Comparison of ENCODE assay signal across 1 cellular context in the genomic region with DNA sequence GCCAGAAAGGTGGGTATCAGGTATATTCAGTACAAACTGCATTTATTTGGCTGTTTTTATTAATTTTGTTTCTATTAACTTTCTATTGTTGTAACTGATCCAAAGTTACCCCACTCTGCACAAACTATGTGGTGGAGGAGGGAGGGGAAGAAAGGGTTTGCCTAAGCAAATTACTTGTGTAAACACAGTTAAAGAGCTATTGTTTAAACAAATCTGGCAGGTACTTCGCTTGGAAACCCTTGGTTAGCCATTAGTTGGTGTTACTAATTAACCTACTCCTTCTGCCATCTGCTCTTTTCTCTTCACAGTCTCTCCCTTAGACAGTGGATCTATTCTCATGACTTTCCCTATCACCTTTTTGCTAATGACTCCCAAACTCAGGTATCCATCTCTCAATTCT.
TF ChIP-seq lines count a peak whose summit lies in the region.

No MANE protein-coding gene starts in this region.

TF ChIP-seq in HepG2, 621 proteins besides CTCF, POLR2A, EP300 and RAD21 (continued from another document and continues in another):
- TF ChIP-seq MED13 (CRISPR knock-in tag; IDR thresholded peaks at IDR 0.05) (no peak), ZNF572 (CRISPR knock-in tag; IDR thresholded peaks at IDR 0.05) (no peak), YY1 (IDR thresholded peaks at IDR 0.05; ENCODE audit: insufficient read depth, insufficient replicate concordance, low read depth, low read length) (no peak), ZNF44 (CRISPR knock-in tag; IDR thresholded peaks at IDR 0.05) (no peak), MEIS1 (CRISPR knock-in tag; IDR thresholded peaks at IDR 0.05; ENCODE audit: borderline replicate concordance) (no peak), ZNF703 (CRISPR knock-in tag; IDR thresholded peaks at IDR 0.05; ENCODE audit: borderline replicate concordance) (no peak), ATF7 (IDR thresholded peaks at IDR 0.05) (no peak), ATF7 (CRISPR knock-in tag; IDR thresholded peaks at IDR 0.05) (no peak), SUZ12 (IDR thresholded peaks at IDR 0.05; ENCODE audit: low read depth, low read length) (no peak), ZNF660 (CRISPR knock-in tag; IDR thresholded peaks at IDR 0.05; ENCODE audit: borderline replicate concordance, low read depth) (no peak), ZNF282 (IDR thresholded peaks at IDR 0.05; ENCODE audit: partially characterized antibody) (no peak), PRDM4 (CRISPR knock-in tag; IDR thresholded peaks at IDR 0.05; ENCODE audit: borderline replicate concordance) (no peak), JUN (CRISPR knock-in tag; IDR thresholded peaks at IDR 0.05) (no peak), ZNF234 (CRISPR knock-in tag; conservative IDR thresholded peaks at IDR 0.05) (no peak), XRCC5 (optimal IDR thresholded peaks at IDR 0.05; ENCODE audit: low read length) (no peak), TSC22D2 (CRISPR knock-in tag; IDR thresholded peaks at IDR 0.05; ENCODE audit: borderline replicate concordance) (no peak), ELF1 (CRISPR knock-in tag; IDR thresholded peaks at IDR 0.05) (no peak), NR2F6 (IDR thresholded peaks at IDR 0.05) (peak; percentile 65), NR2F6 (CRISPR knock-in tag; IDR thresholded peaks at IDR 0.05) (0 out of 2 replicates have a peak, but pooled peaks have one; percentile 33), GATAD1 (CRISPR knock-in tag; IDR thresholded peaks at IDR 0.05) (no peak), ZNF432 (CRISPR knock-in tag; IDR thresholded peaks at IDR 0.05; ENCODE audit: borderline replicate concordance) (no peak), TGIF2 (CRISPR knock-in tag; IDR thresholded peaks at IDR 0.05) (no peak), CCDC6 (CRISPR knock-in tag; IDR thresholded peaks at IDR 0.05) (no peak), ZFY (CRISPR knock-in tag; IDR thresholded peaks at IDR 0.05) (no peak), AFF4 (CRISPR knock-in tag; IDR thresholded peaks at IDR 0.05) (no peak), ZNF777 (CRISPR knock-in tag; IDR thresholded peaks at IDR 0.05) (no peak), SIX1 (CRISPR knock-in tag; IDR thresholded peaks at IDR 0.05; ENCODE audit: borderline replicate concordance) (peak; percentile 55; the same call in 1 of the 2 replicates), ZNF704 (CRISPR knock-in tag; IDR thresholded peaks at IDR 0.05; ENCODE audit: borderline replicate concordance) (no peak), ARNTL (CRISPR knock-in tag; IDR thresholded peaks at IDR 0.05) (no peak), ZNF644 (CRISPR knock-in tag; IDR thresholded peaks at IDR 0.05; ENCODE audit: low read depth) (0 out of 2 replicates have a peak, but pooled peaks have one; percentile 23), ATF1 (CRISPR knock-in tag; IDR thresholded peaks at IDR 0.05) (no peak), ZNF337 (CRISPR knock-in tag; IDR thresholded peaks at IDR 0.05; ENCODE audit: borderline replicate concordance, low read depth) (no peak), ZFP1 (CRISPR knock-in tag; IDR thresholded peaks at IDR 0.05) (no peak)
- TF ChIP-seq, protein P1, sequence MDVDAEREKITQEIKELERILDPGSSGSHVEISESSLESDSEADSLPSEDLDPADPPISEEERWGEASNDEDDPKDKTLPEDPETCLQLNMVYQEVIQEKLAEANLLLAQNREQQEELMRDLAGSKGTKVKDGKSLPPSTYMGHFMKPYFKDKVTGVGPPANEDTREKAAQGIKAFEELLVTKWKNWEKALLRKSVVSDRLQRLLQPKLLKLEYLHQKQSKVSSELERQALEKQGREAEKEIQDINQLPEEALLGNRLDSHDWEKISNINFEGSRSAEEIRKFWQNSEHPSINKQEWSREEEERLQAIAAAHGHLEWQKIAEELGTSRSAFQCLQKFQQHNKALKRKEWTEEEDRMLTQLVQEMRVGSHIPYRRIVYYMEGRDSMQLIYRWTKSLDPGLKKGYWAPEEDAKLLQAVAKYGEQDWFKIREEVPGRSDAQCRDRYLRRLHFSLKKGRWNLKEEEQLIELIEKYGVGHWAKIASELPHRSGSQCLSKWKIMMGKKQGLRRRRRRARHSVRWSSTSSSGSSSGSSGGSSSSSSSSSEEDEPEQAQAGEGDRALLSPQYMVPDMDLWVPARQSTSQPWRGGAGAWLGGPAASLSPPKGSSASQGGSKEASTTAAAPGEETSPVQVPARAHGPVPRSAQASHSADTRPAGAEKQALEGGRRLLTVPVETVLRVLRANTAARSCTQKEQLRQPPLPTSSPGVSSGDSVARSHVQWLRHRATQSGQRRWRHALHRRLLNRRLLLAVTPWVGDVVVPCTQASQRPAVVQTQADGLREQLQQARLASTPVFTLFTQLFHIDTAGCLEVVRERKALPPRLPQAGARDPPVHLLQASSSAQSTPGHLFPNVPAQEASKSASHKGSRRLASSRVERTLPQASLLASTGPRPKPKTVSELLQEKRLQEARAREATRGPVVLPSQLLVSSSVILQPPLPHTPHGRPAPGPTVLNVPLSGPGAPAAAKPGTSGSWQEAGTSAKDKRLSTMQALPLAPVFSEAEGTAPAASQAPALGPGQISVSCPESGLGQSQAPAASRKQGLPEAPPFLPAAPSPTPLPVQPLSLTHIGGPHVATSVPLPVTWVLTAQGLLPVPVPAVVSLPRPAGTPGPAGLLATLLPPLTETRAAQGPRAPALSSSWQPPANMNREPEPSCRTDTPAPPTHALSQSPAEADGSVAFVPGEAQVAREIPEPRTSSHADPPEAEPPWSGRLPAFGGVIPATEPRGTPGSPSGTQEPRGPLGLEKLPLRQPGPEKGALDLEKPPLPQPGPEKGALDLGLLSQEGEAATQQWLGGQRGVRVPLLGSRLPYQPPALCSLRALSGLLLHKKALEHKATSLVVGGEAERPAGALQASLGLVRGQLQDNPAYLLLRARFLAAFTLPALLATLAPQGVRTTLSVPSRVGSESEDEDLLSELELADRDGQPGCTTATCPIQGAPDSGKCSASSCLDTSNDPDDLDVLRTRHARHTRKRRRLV (CRISPR knock-in tag; IDR thresholded peaks at IDR 0.05): no peak
- TF ChIP-seq, protein P2, sequence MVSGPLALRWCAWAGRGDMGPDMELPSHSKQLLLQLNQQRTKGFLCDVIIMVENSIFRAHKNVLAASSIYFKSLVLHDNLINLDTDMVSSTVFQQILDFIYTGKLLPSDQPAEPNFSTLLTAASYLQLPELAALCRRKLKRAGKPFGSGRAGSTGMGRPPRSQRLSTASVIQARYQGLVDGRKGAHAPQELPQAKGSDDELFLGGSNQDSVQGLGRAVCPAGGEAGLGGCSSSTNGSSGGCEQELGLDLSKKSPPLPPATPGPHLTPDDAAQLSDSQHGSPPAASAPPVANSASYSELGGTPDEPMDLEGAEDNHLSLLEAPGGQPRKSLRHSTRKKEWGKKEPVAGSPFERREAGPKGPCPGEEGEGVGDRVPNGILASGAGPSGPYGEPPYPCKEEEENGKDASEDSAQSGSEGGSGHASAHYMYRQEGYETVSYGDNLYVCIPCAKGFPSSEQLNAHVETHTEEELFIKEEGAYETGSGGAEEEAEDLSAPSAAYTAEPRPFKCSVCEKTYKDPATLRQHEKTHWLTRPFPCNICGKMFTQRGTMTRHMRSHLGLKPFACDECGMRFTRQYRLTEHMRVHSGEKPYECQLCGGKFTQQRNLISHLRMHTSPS (CRISPR knock-in tag; IDR thresholded peaks at IDR 0.05; ENCODE audit: low read depth): no peak
- TF ChIP-seq, protein P3, sequence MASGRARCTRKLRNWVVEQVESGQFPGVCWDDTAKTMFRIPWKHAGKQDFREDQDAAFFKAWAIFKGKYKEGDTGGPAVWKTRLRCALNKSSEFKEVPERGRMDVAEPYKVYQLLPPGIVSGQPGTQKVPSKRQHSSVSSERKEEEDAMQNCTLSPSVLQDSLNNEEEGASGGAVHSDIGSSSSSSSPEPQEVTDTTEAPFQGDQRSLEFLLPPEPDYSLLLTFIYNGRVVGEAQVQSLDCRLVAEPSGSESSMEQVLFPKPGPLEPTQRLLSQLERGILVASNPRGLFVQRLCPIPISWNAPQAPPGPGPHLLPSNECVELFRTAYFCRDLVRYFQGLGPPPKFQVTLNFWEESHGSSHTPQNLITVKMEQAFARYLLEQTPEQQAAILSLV (CRISPR knock-in tag; IDR thresholded peaks at IDR 0.05; ENCODE audit: borderline replicate concordance): no peak
- TF ChIP-seq, protein P4, sequence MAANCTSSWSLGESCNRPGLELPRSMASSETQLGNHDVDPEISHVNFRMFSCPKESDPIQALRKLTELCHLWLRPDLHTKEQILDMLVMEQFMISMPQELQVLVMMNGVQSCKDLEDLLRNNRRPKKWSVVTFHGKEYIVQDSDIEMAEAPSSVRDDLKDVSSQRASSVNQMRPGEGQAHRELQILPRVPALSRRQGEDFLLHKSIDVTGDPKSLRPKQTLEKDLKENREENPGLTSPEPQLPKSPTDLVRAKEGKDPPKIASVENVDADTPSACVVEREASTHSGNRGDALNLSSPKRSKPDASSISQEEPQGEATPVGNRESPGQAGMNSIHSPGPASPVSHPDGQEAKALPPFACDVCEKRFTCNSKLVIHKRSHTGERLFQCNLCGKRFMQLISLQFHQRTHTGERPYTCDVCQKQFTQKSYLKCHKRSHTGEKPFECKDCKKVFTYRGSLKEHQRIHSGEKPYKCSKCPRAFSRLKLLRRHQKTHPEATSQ (CRISPR knock-in tag; IDR thresholded peaks at IDR 0.05; ENCODE audit: borderline replicate concordance): no peak
- TF ChIP-seq, protein P5, sequence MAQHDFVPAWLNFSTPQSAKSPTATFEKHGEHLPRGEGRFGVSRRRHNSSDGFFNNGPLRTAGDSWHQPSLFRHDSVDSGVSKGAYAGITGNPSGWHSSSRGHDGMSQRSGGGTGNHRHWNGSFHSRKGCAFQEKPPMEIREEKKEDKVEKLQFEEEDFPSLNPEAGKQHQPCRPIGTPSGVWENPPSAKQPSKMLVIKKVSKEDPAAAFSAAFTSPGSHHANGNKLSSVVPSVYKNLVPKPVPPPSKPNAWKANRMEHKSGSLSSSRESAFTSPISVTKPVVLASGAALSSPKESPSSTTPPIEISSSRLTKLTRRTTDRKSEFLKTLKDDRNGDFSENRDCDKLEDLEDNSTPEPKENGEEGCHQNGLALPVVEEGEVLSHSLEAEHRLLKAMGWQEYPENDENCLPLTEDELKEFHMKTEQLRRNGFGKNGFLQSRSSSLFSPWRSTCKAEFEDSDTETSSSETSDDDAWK (CRISPR knock-in tag; IDR thresholded peaks at IDR 0.05): no peak
- TF ChIP-seq, protein P6, sequence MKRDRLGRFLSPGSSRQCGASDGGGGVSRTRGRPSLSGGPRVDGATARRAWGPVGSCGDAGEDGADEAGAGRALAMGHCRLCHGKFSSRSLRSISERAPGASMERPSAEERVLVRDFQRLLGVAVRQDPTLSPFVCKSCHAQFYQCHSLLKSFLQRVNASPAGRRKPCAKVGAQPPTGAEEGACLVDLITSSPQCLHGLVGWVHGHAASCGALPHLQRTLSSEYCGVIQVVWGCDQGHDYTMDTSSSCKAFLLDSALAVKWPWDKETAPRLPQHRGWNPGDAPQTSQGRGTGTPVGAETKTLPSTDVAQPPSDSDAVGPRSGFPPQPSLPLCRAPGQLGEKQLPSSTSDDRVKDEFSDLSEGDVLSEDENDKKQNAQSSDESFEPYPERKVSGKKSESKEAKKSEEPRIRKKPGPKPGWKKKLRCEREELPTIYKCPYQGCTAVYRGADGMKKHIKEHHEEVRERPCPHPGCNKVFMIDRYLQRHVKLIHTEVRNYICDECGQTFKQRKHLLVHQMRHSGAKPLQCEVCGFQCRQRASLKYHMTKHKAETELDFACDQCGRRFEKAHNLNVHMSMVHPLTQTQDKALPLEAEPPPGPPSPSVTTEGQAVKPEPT (CRISPR knock-in tag; IDR thresholded peaks at IDR 0.05; ENCODE audit: low read depth): no peak
- TF ChIP-seq, protein P7, sequence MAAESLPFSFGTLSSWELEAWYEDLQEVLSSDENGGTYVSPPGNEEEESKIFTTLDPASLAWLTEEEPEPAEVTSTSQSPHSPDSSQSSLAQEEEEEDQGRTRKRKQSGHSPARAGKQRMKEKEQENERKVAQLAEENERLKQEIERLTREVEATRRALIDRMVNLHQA (CRISPR knock-in tag; IDR thresholded peaks at IDR 0.05): no peak
